ENCODE assay signal across 28 cellular contexts in genomic region chr9:131024978-131025868, GRCh38. TPM values are rescaled to one million over a fixed set of nuclear protein-coding genes. Genes with fewer than 3 reads are reported as not detected.
DNase-seq lines count a peak whose midpoint lies in the region; ATAC-seq and TF ChIP-seq lines count a peak whose summit lies in the region.
"Had no signal": no experiment of that assay in that cellular context is flagged by ENCODE, and none has a peak within 500 bp of the region (broad histone marks: within the 10 kb centered on the region; RNA-seq: fewer than 3 reads in every experiment).

No MANE protein-coding gene starts in this region.

- peaks cover 8% of the 10 kb centered on the region for H3K27me3 Mint-ChIP-seq in stimulated activated naive CD8-positive, alpha-beta T cell treated with anti-CD3 and anti-CD28 coated beads, Interleukin-15, amount 100 ng/mL, for 72 hours

- peak overlapping the region; percentile 21 to 57 for H3K27ac Mint-ChIP-seq in stimulated activated naive CD8-positive, alpha-beta T cell treated with anti-CD3 and anti-CD28 coated beads, Interleukin-15, amount 100 ng/mL, for 72 hours
- H3K27ac Mint-ChIP-seq: CD8-positive, alpha-beta T cell had no signal

- ATAC-seq in stimulated activated naive CD8-positive, alpha-beta T cell treated with anti-CD3 and anti-CD28 coated beads, Interleukin-15, amount 100 ng/mL, for 72 hours, result no peak
- ATAC-seq in stimulated activated naive CD8-positive, alpha-beta T cell treated with anti-CD3 and anti-CD28 coated beads, Interleukin-15, Interleukin-2, amounts not matched to agents 100 U/mL and 50 U/mL, for 24 hours, result no peak
- ATAC-seq in foreskin keratinocyte (peak; percentile 11), HG03196 (IDR thresholded peaks at IDR 0.05; ENCODE audit: unreplicated experiment) (no peak)
- ATAC-seq: CD8-positive, alpha-beta T cell; HCT116 had no signal

- peaks cover 30% of the 10 kb centered on the region for H3K27me3 ChIP-seq in foreskin keratinocyte

- no peak for DNase-seq in stimulated activated naive CD8-positive, alpha-beta T cell treated with anti-CD3 and anti-CD28 coated beads, Interleukin-15, amount 100 ng/mL, for 72 hours
- DNase-seq in stimulated activated naive CD8-positive, alpha-beta T cell treated with anti-CD3 and anti-CD28 coated beads, Interleukin-15, Interleukin-2, amounts not matched to agents 100 U/mL and 50 U/mL, for 24 hours, result no peak
- DNase-seq in NCI-H460 (ENCODE audit: extremely low read depth, low read depth), result peak; percentile 11
- DNase-seq in foreskin keratinocyte, result no peak
- DNase-seq in cerebellar nuclear complex (lab: John Stamatoyannopoulos, UW), result no peak
- DNase-seq in inferior parietal cortex (ENCODE audit: extremely low spot score), result no peak
- DNase-seq in SHP77 treated with DMSO at 0.1 percent for 48 hours (lab: John Stamatoyannopoulos, UW), result no peak
- DNase-seq: C1 segment of cervical spinal cord; Caco-2; CD8-positive, alpha-beta T cell; DMS 273 treated with DMSO at 0.1 percent for 48 hours; DND-41; GM23248; Kasumi-1; NCI-H1092 treated with DMSO at 0.1 percent for 48 hours; NCI-H1436; NCI-H187; NCI-H2081 treated with DMSO at 0.1 percent for 48 hours; NCI-H2171; NCI-H345; NCI-H524; NCI-H774; SK-N-SH; SW 1271 had no signal

- no peaks in the 10 kb centered on the region for H3K4me1 ChIP-seq in foreskin keratinocyte
- H3K4me1 ChIP-seq: Caco-2 had no signal

- no peak for TF ChIP-seq CTCF in foreskin keratinocyte (conservative IDR thresholded peaks at IDR 0.05)

- H3K27ac ChIP-seq in foreskin keratinocyte, result no peak overlapping the region
- H3K27ac ChIP-seq: GM23248 had no signal

- no peaks in the 10 kb centered on the region for H3K9me3 Mint-ChIP-seq in stimulated activated naive CD8-positive, alpha-beta T cell treated with anti-CD3 and anti-CD28 coated beads, Interleukin-15, amount 100 ng/mL, for 72 hours
- H3K9me3 Mint-ChIP-seq: CD8-positive, alpha-beta T cell had no signal

- H3K4me3 Mint-ChIP-seq in stimulated activated naive CD8-positive, alpha-beta T cell treated with anti-CD3 and anti-CD28 coated beads, Interleukin-15, amount 100 ng/mL, for 72 hours, result no peak overlapping the region
- H3K4me3 Mint-ChIP-seq: CD8-positive, alpha-beta T cell had no signal

- H3K4me1 Mint-ChIP-seq in stimulated activated naive CD8-positive, alpha-beta T cell treated with anti-CD3 and anti-CD28 coated beads, Interleukin-15, amount 100 ng/mL, for 72 hours, result no peaks in the 10 kb centered on the region

RNA-seq across cellular contexts. Expression of gene LAMC3, which starts 16.2 kb away (rescaled TPM):
- total RNA-seq in NCI-H460 (2014; rRNA removed; shearing (Covaris generic)), result 8.9 and 9.2 TPM in 2 replicates
- 47.8 and 82.2 TPM in 2 replicates for polyA plus RNA-seq in NCI-H460 (2014; cell fraction: nucleus; rRNA removed)
- total RNA-seq in foreskin keratinocyte, result 0.03 TPM in 1 of 2 replicates, not detected in the other
- polyA plus RNA-seq in foreskin keratinocyte, result not detected in 2 replicates
- total RNA-seq: GM23248, HT-29, M059J had no signal
- polyA plus RNA-seq: GM23248 had no signal
